In genomic region chrX:30301977-30302376, GRCh38 we compare ENCODE assay signal across 15 cellular contexts. TPM values are rescaled to one million over a fixed set of nuclear protein-coding genes. Genes with fewer than 3 reads are reported as not detected.
DNase-seq lines count a peak whose midpoint lies in the region; ATAC-seq and TF ChIP-seq lines count a peak whose summit lies in the region.
"Had no signal": no experiment of that assay in that cellular context is flagged by ENCODE, and none has a peak within 500 bp of the region (broad histone marks: within the 10 kb centered on the region; RNA-seq: fewer than 3 reads in every experiment).

No MANE protein-coding gene starts in this region.

- H3K4me3 Mint-ChIP-seq in immature natural killer cell: no peak overlapping the region
- H3K4me3 Mint-ChIP-seq: activated CD4-positive, alpha-beta T cell treated with anti-CD3 and anti-CD28 coated beads for 36 hours; activated T-cell treated with anti-CD3 and anti-CD28 coated beads, Interleukin-2, amount 50 U/mL, for 72 hours had no signal

- H3K9me3 ChIP-seq in RWPE2 (ENCODE audit: severe bottlenecking): no peaks in the 10 kb centered on the region
- H3K9me3 ChIP-seq: transverse colon had no signal

- H3K36me3 ChIP-seq in RWPE2 (ENCODE audit: low read depth): no peaks in the 10 kb centered on the region
- H3K36me3 ChIP-seq: transverse colon had no signal

- ATAC-seq in RWPE2 (ENCODE audit: low read depth): peak; percentile 77
- ATAC-seq in sciatic nerve: peak; percentile 78
- ATAC-seq in HG02571 (IDR thresholded peaks at IDR 0.05; ENCODE audit: unreplicated experiment): no peak
- ATAC-seq: activated CD4-positive, alpha-beta T cell treated with anti-CD3 and anti-CD28 coated beads for 36 hours; activated T-cell treated with anti-CD3 and anti-CD28 coated beads, Interleukin-2, amount 50 U/mL, for 72 hours had no signal

- no peak for TF ChIP-seq CTCF in RWPE2 (IDR thresholded peaks at IDR 0.05; ENCODE audit: poor library complexity, severe bottlenecking)

- no peak overlapping the region for H3K27ac Mint-ChIP-seq in immature natural killer cell
- H3K27ac Mint-ChIP-seq: activated CD4-positive, alpha-beta T cell treated with anti-CD3 and anti-CD28 coated beads for 36 hours; activated T-cell treated with anti-CD3 and anti-CD28 coated beads, Interleukin-2, amount 50 U/mL, for 72 hours had no signal

- intact Hi-C loops in sciatic nerve (cut with DNase I): no loop called here

- no peak overlapping the region for H3K27ac ChIP-seq in RWPE2 (ENCODE audit: poor library complexity, severe bottlenecking)
- H3K27ac ChIP-seq: transverse colon had no signal

- no peak overlapping the region for H3K4me3 ChIP-seq in RWPE2 (ENCODE audit: severe bottlenecking)
- H3K4me3 ChIP-seq: transverse colon had no signal

- no peaks in the 10 kb centered on the region for H3K4me1 Mint-ChIP-seq in immature natural killer cell
- H3K4me1 Mint-ChIP-seq: activated CD4-positive, alpha-beta T cell treated with anti-CD3 and anti-CD28 coated beads for 36 hours had no signal

- peaks cover 0 to 3% (median 2%) of the 10 kb centered on the region in 3 donors for H3K27me3 Mint-ChIP-seq in immature natural killer cell (ENCODE audit: low read depth in 3 of 3)

- peak; percentile 0 for DNase-seq in NCI-H82 (lab: John Stamatoyannopoulos, UW)
- no peak for DNase-seq in NCI-H82 treated with DMSO at 0.1 percent for 48 hours (lab: John Stamatoyannopoulos, UW; ENCODE audit: unreplicated experiment)
- no peak for DNase-seq in RWPE2 (ENCODE audit: low spot score)
- peak; percentile 40 for DNase-seq in fibroblast of peridontal ligament (ENCODE audit: extremely low read depth)
- no peak for DNase-seq in sciatic nerve (ENCODE audit: low spot score)
- no peak for DNase-seq in SW480 (ENCODE audit: low spot score)
- DNase-seq in immature natural killer cell: no peak
- DNase-seq: activated CD4-positive, alpha-beta T cell treated with anti-CD3 and anti-CD28 coated beads for 36 hours; activated T-cell treated with anti-CD3 and anti-CD28 coated beads, Interleukin-2, amount 50 U/mL, for 72 hours; hippocampal formation; KBM-7; NCI-H1436 treated with DMSO at 0.1 percent for 48 hours; occipital lobe; transverse colon had no signal

- H3K4me1 ChIP-seq in RWPE2 (ENCODE audit: insufficient read depth, poor library complexity, severe bottlenecking): peaks cover 4% of the 10 kb centered on the region
- H3K4me1 ChIP-seq: transverse colon had no signal

- peaks cover 0 to 2% (median 0%) of the 10 kb centered on the region in 6 donors for H3K9me3 Mint-ChIP-seq in immature natural killer cell
- H3K9me3 Mint-ChIP-seq: activated T-cell treated with anti-CD3 and anti-CD28 coated beads, Interleukin-2, amount 50 U/mL, for 72 hours had no signal

- no peaks in the 10 kb centered on the region for H3K27me3 ChIP-seq in RWPE2 (ENCODE audit: insufficient read depth, poor library complexity, severe bottlenecking)
- H3K27me3 ChIP-seq: transverse colon had no signal

- H3K36me3 Mint-ChIP-seq in immature natural killer cell: no peaks in the 10 kb centered on the region

RNA-seq across cellular contexts. Expression of gene NR0B1, which starts 7.2 kb away (rescaled TPM):
- 1.9 TPM for total RNA-seq in sciatic nerve
- not detected for polyA plus RNA-seq in immature natural killer cell
- total RNA-seq: activated CD4-positive, alpha-beta T cell treated with anti-CD3 and anti-CD28 coated beads for 36 hours; activated T-cell treated with anti-CD3 and anti-CD28 coated beads, Interleukin-2, amount 50 U/mL, for 72 hours; transverse colon had no signal

RNA-seq across cellular contexts. Expression of gene MAGEB1, which starts 55.0 kb away (rescaled TPM):
- not detected for total RNA-seq in sciatic nerve
- polyA plus RNA-seq in immature natural killer cell: not detected
- total RNA-seq: activated CD4-positive, alpha-beta T cell treated with anti-CD3 and anti-CD28 coated beads for 36 hours; activated T-cell treated with anti-CD3 and anti-CD28 coated beads, Interleukin-2, amount 50 U/mL, for 72 hours; occipital lobe; transverse colon had no signal

Comparison
In these comparisons a context has a peak if more than half of its experiments do, and no peak if none do; other contexts are left out.
1. DNase-seq: peak in NCI-H82 (single experiment) and fibroblast of peridontal ligament (single experiment); none in NCI-H82 treated with DMSO at 0.1 percent for 48 hours (single experiment), RWPE2 (single experiment), sciatic nerve (single experiment), SW480 (single experiment) and immature natural killer cell (0 of 3).